ENCODE assay signal across 6 cellular contexts in the genomic region with DNA sequence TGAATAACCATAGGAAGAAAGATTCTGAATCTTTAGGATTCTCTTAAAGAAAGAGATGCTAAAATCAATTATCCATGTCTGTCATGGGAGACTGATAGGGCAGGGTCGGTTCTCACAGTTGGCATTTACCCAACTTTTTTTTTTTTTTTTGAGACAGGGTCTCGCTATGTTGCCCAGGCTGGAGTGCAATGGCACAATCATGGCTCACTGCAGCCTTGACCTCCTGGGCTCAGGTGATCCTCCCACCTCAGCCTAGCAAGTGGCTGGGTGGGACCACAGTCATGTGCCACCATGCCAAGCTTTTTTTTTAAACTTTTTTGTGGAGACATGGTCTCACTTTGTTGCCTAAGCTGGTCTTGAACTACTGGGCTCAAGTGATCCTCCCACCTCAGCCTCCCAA.
A peak's percentile ranks its signal among the peaks of the same experiment; 100 is the strongest.
DNase-seq lines count a peak whose midpoint lies in the region; ATAC-seq, FAIRE-seq and TF ChIP-seq lines count a peak whose summit lies in the region.
"Not testable (repeated sequence)": the region's sequence is repeated elsewhere in the genome, so short reads cannot be mapped to it uniquely, and the experiment has no call there.

No MANE protein-coding gene starts in this region.

- H3F3A ChIP-seq in neural progenitor cell (ENCODE audit: low read depth), result not testable (repeated sequence)

- not testable (repeated sequence) for BruUV-seq in K562 (replicated peaks; lab: Mats Ljungman, UMichigan)

- H2AFZ ChIP-seq in H9 (ENCODE audit: low read length); K562 (ENCODE audit: low read depth, low read length): not testable (repeated sequence)
- H2AFZ ChIP-seq in neural progenitor cell (replicated peaks), result peak overlapping the region; percentile 39

- not testable (repeated sequence) for H3K9me1 ChIP-seq in K562 (ENCODE audit: control insufficient read depth, insufficient read depth, low read length)

- H3K4ac ChIP-seq in H9 (ENCODE audit: low read depth, low read length), result not testable (repeated sequence)

- intact Hi-C loops in K562 (cut with micrococcal nuclease), result not testable (repeated sequence)

- H2BK15ac ChIP-seq in H9 (ENCODE audit: low read depth, low read length), result not testable (repeated sequence)

- H3K4me1 Mint-ChIP-seq in H9, result peaks cover 23 to 26% of the 10 kb centered on the region in 2 experiments
- not testable (repeated sequence) for H3K4me1 Mint-ChIP-seq in glutamatergic neuron (ENCODE audit: low read depth, unreplicated experiment); neural progenitor cell

- not testable (repeated sequence) for H2AK5ac ChIP-seq in H9 (ENCODE audit: insufficient read length, low read length)

- POLR2A ChIA-PET in K562 (lab: Yijun Ruan, JAX), result not testable (repeated sequence)

- not testable (repeated sequence) for H4K91ac ChIP-seq in H9 (ENCODE audit: insufficient read length, low read depth, low read length)

- H3K23ac ChIP-seq in H9 (ENCODE audit: insufficient read length, low read depth, low read length), result not testable (repeated sequence)

- not testable (repeated sequence) for TF ChIP-seq EP300 in K562 (IDR thresholded peaks at IDR 0.05; ENCODE audit: low read length)

- not testable (repeated sequence) for H3K27ac ChIP-seq in H9 (ENCODE audit: insufficient read length, low read depth, low read length); K562 (ENCODE audit: extremely low read depth, low read depth, low read length); iPS-20b (ENCODE audit: low read length); neural progenitor cell
- peak overlapping the region; percentile 65; the same call in 1 of the 2 replicates for H3K27ac ChIP-seq in HUES64 (ENCODE audit: low read depth, low read length)

- not testable (repeated sequence) for H3K9me3 Mint-ChIP-seq in H9; glutamatergic neuron (ENCODE audit: unreplicated experiment); neural progenitor cell

- in situ Hi-C loops in K562 (cut with MboI), result not testable (repeated sequence)

- not testable (repeated sequence) for H4K5ac ChIP-seq in H9 (ENCODE audit: insufficient read length, low read depth, low read length)

- H3K4me1 ChIP-seq in H9 (ENCODE audit: insufficient read depth, low read length); HUES64 (ENCODE audit: insufficient read depth, low read length); K562 (replicated peaks in 1 of 2; ENCODE audit: control insufficient read depth in 2 of 2, insufficient read depth in 2 of 2, low read length in 2 of 2); iPS-20b (ENCODE audit: insufficient read depth, low read length): not testable (repeated sequence)
- peaks cover 22% of the 10 kb centered on the region for H3K4me1 ChIP-seq in neural progenitor cell

- not testable (repeated sequence) for DNase-seq in H9; K562 (ENCODE audit: extremely low read depth in 1 of 4, low spot score in 3 of 4); glutamatergic neuron; neural progenitor cell (ENCODE audit: low spot score)

- not testable (repeated sequence) for H3K9ac ChIP-seq in H9 (ENCODE audit: extremely low read depth, insufficient read length, low read length); K562 (ENCODE audit: insufficient read depth in 1 of 2, low read depth in 2 of 2, low read length in 2 of 2); iPS-20b (ENCODE audit: low read depth, low read length); neural progenitor cell
- 0 out of 2 replicates have a peak overlapping the region, but pooled peaks have one; percentile 13 for H3K9ac ChIP-seq in HUES64 (ENCODE audit: low read depth, low read length)

- H3K14ac ChIP-seq in H9 (ENCODE audit: insufficient read depth, low read length), result not testable (repeated sequence)

- TF ChIP-seq POLR2A in K562 (conservative IDR thresholded peaks at IDR 0.05), result not testable (repeated sequence)

- not testable (repeated sequence) for H2BK12ac ChIP-seq in H9 (ENCODE audit: insufficient read length, low read depth, low read length)

- not testable (repeated sequence) for H3K36me3 Mint-ChIP-seq in H9 (ENCODE audit: insufficient read depth in 1 of 3, low read depth in 3 of 3); glutamatergic neuron (ENCODE audit: unreplicated experiment); neural progenitor cell

- ATAC-seq in K562, result not testable (repeated sequence)

- H2BK120ac ChIP-seq in H9 (ENCODE audit: low read depth, low read length, poor library complexity, severe bottlenecking), result not testable (repeated sequence)

- H3K79me1 ChIP-seq in H9 (ENCODE audit: insufficient read depth, low read depth, low read length, poor library complexity, severe bottlenecking), result not testable (repeated sequence)

- not testable (repeated sequence) for H3K23me2 ChIP-seq in H9 (ENCODE audit: insufficient read length, low read depth, low read length, poor library complexity, severe bottlenecking)

- not testable (repeated sequence) for H3T11ph ChIP-seq in H9 (ENCODE audit: low read length)

- not testable (repeated sequence) for H3K27me3 ChIP-seq in H9 (ENCODE audit: insufficient read depth, low read length); HUES64 (ENCODE audit: insufficient read depth, low read length); iPS-20b (ENCODE audit: insufficient read depth, low read length); neural progenitor cell
- peaks cover 9 to 17% of the 10 kb centered on the region in 2 experiments; a peak in 4 of 5 replicates for H3K27me3 ChIP-seq in K562 (ENCODE audit: control insufficient read depth in 2 of 2, insufficient read depth in 2 of 2, low read length in 2 of 2)

- peak overlapping the region; percentile 20 to 88 (median 87); a peak in 4 of 7 replicates for H3K27ac Mint-ChIP-seq in H9
- peak overlapping the region; percentile 11 for H3K27ac Mint-ChIP-seq in glutamatergic neuron (ENCODE audit: unreplicated experiment)
- not testable (repeated sequence) for H3K27ac Mint-ChIP-seq in neural progenitor cell

- H3K56ac ChIP-seq in H9 (ENCODE audit: insufficient read length, low read depth, low read length), result not testable (repeated sequence)

- not testable (repeated sequence) for H2BK5ac ChIP-seq in H9 (ENCODE audit: insufficient read length, low read length)

- H3K4me2 ChIP-seq in H9 (ENCODE audit: insufficient read depth, insufficient read length, low read length), result peak overlapping the region; percentile 29
- not testable (repeated sequence) for H3K4me2 ChIP-seq in K562 (ENCODE audit: insufficient read depth, low read length); neural progenitor cell

- H3K18ac ChIP-seq in H9 (ENCODE audit: insufficient read length, low read depth, low read length), result not testable (repeated sequence)

- not testable (repeated sequence) for H3K4me3 Mint-ChIP-seq in H9; glutamatergic neuron (ENCODE audit: unreplicated experiment); neural progenitor cell

- CTCF ChIA-PET in K562 (lab: Yijun Ruan, JAX; ENCODE audit: low intra/inter-chr PET ratio), result not testable (repeated sequence)

- not testable (repeated sequence) for H3K27me3 Mint-ChIP-seq in H9 (ENCODE audit: low read depth); glutamatergic neuron (ENCODE audit: unreplicated experiment); neural progenitor cell (ENCODE audit: insufficient read depth, low read depth)

- not testable (repeated sequence) for H3K9me3 ChIP-seq in H9 (ENCODE audit: control insufficient read depth, low read depth, low read length); HUES64 (ENCODE audit: insufficient read depth, low read depth, low read length); K562 (replicated peaks; ENCODE audit: control insufficient read depth, insufficient read depth, low read depth, low read length); iPS-20b (ENCODE audit: insufficient read depth, low read depth, low read length); neural progenitor cell (ENCODE audit: low read depth)

- TF ChIP-seq CTCF in H9 (conservative IDR thresholded peaks at IDR 0.05); K562 (IDR thresholded peaks at IDR 0.05 in 2 of 3, conservative IDR thresholded peaks at IDR 0.05 in 1 of 3; ENCODE audit: insufficient read depth in 2 of 3, low read depth in 1 of 3, low read length in 3 of 3); glutamatergic neuron (IDR thresholded peaks at IDR 0.05; ENCODE audit: partially characterized antibody, unreplicated experiment); neural progenitor cell (IDR thresholded peaks at IDR 0.05): not testable (repeated sequence)

- not testable (repeated sequence) for H3K4me3 ChIP-seq in HUES64 (ENCODE audit: low read length); K562; neural progenitor cell
- peak overlapping the region; percentile 23; the same call in 1 of the 2 replicates for H3K4me3 ChIP-seq in iPS-20b (ENCODE audit: low read length)

- not testable (repeated sequence) for H3K79me2 ChIP-seq in H9 (ENCODE audit: insufficient read depth, low read length); K562 (ENCODE audit: control insufficient read depth, insufficient read depth, low read length); neural progenitor cell (ENCODE audit: low read depth)

- not testable (repeated sequence) for H4K20me1 ChIP-seq in H9 (ENCODE audit: control insufficient read depth, insufficient read depth, insufficient read length); K562 (replicated peaks; ENCODE audit: control insufficient read depth, insufficient read depth, low read length); neural progenitor cell (ENCODE audit: low read depth)

- H3K36me3 ChIP-seq in HUES64 (ENCODE audit: insufficient read depth, low read length); K562 (ENCODE audit: control insufficient read depth, insufficient read depth, low read length); iPS-20b (ENCODE audit: insufficient read depth, low read depth, low read length); neural progenitor cell: not testable (repeated sequence)

- not testable (repeated sequence) for H2BK20ac ChIP-seq in H9 (ENCODE audit: low read depth, low read length, poor library complexity, severe bottlenecking)

- FAIRE-seq in K562 (lab: Jason Lieb, UNC), result not testable (repeated sequence)

- WGBS in H9 (ENCODE audit: extremely low coverage, insufficient read length, low lambda C conversion rate), result no CpG with 5 or more reads among the region's 2 CpGs
- WGBS in HUES64, result 91% methylated on average over 2 of the region's 2 CpGs
- WGBS in K562 (ENCODE audit: insufficient coverage, low coverage, missing lambda C conversion rate), result no CpG with 5 or more reads among the region's 2 CpGs

- not testable (repeated sequence) for H4K8ac ChIP-seq in H9 (replicated peaks; ENCODE audit: insufficient read length, low read depth, low read length)

- not testable (repeated sequence) for TF ChIP-seq RAD21 in K562 (CRISPR knock-in tag; conservative IDR thresholded peaks at IDR 0.05 in 1 of 2, IDR thresholded peaks at IDR 0.05 in 1 of 2)
